ENCODE assay signal across 32 cellular contexts in genomic region chr6:103534814-103535213, GRCh38.
"Had no signal": no experiment of that assay in that cellular context is flagged by ENCODE, and none has a peak within 500 bp of the region (broad histone marks: within the 10 kb centered on the region; RNA-seq: fewer than 3 reads in every experiment).

No MANE protein-coding gene starts in this region.

- H3K4me3 ChIP-seq: left lung, lower lobe of right lung, pancreas, prostate gland, skin epidermis, stomach, thyroid gland, uterus had no signal

- H3K9me3 ChIP-seq: left lung, lower lobe of right lung, pancreas, prostate gland, stomach, testis, thyroid gland, uterus had no signal

- FAIRE-seq: islet of Langerhans, kidney, pancreas had no signal

- H3K27me3 ChIP-seq: left lung, pancreas, stomach, testis, thyroid gland had no signal

- H3K4me3 Mint-ChIP-seq: immature natural killer cell; mesothelial cell of epicardium; naive B cell; natural killer cell; nephron progenitor cell; stimulated activated naive B cell treated with anti-CD40 and anti-IgM and Interleukin-4, amounts not matched to agents 10 μg/mL and 1 μg/mL and 100 μg/mL, for 72 hours; type B pancreatic cell had no signal

- H3K36me3 Mint-ChIP-seq: immature natural killer cell; mesothelial cell of epicardium; naive B cell; natural killer cell; stimulated activated naive B cell treated with anti-CD40 and anti-IgM and Interleukin-4, amounts not matched to agents 10 μg/mL and 1 μg/mL and 100 μg/mL, for 72 hours; type B pancreatic cell had no signal

- H3K9me3 Mint-ChIP-seq: mesothelial cell of epicardium, nephron progenitor cell, type B pancreatic cell had no signal

- H3K4me1 Mint-ChIP-seq: immature natural killer cell; naive B cell; natural killer cell; stimulated activated naive B cell treated with anti-CD40 and anti-IgM and Interleukin-4, amounts not matched to agents 10 μg/mL and 1 μg/mL and 100 μg/mL, for 72 hours had no signal

- H3K27ac ChIP-seq: left lung, lower lobe of right lung, pancreas, prostate gland, skin epidermis, stomach, testis, thyroid gland, uterus had no signal

- ATAC-seq: left colon; left lung; lower lobe of right lung; natural killer cell; pancreas; right cardiac atrium; sciatic nerve; stimulated activated naive B cell treated with anti-CD40 and anti-IgM and Interleukin-4, amounts not matched to agents 10 μg/mL and 1 μg/mL and 100 μg/mL, for 72 hours; stimulated activated naive CD8-positive, alpha-beta T cell treated with anti-CD3 and anti-CD28 coated beads, Interleukin-15, Interleukin-2, amounts not matched to agents 100 U/mL and 50 U/mL, for 24 hours had no signal

- H3K27me3 Mint-ChIP-seq: naive B cell; stimulated activated naive B cell treated with anti-CD40 and anti-IgM and Interleukin-4, amounts not matched to agents 10 μg/mL and 1 μg/mL and 100 μg/mL, for 72 hours; type B pancreatic cell had no signal

- H3K36me3 ChIP-seq: left lung, lower lobe of right lung, pancreas, prostate gland, stomach, thyroid gland, uterus had no signal

- DNase-seq: hippocampal formation; immature natural killer cell; kidney; left colon; left lung; lower lobe of right lung; mammary epithelial cell; mesenchymal stem cell; naive B cell; natural killer cell; nephron progenitor cell; nucleus accumbens; pancreas; posterior cingulate gyrus; retina; right cardiac atrium; stimulated activated CD4-positive, alpha-beta T cell treated with anti-CD3 and anti-CD28 coated beads, Interleukin-12 subunit alpha, Interleukin-12 subunit beta, amount 100 ng/mL, for 4 hours; stimulated activated CD4-positive, alpha-beta T cell treated with anti-CD3 and anti-CD28 coated beads, Interleukin-15, amount 100 ng/mL, for 24 hours; stimulated activated CD4-positive, alpha-beta T cell treated with anti-CD3 and anti-CD28 coated beads, Interleukin-2, amount 100 ng/mL, for 24 hours; stimulated activated CD4-positive, alpha-beta T cell treated with anti-CD3 and anti-CD28 coated beads, Interleukin-4, amount 100 ng/mL, for 1 hour; stimulated activated naive B cell treated with anti-CD40 and anti-IgM and Interleukin-4, amounts not matched to agents 10 μg/mL and 1 μg/mL and 100 μg/mL, for 72 hours; stimulated activated naive CD8-positive, alpha-beta T cell treated with anti-CD3 and anti-CD28 coated beads, Interleukin-15, Interleukin-2, amounts not matched to agents 100 U/mL and 50 U/mL, for 24 hours; stomach; testis; thyroid gland; uterus had no signal

- H3K27ac Mint-ChIP-seq: immature natural killer cell; mesothelial cell of epicardium; naive B cell; natural killer cell; nephron progenitor cell; stimulated activated naive B cell treated with anti-CD40 and anti-IgM and Interleukin-4, amounts not matched to agents 10 μg/mL and 1 μg/mL and 100 μg/mL, for 72 hours; type B pancreatic cell had no signal

- H3K4me1 ChIP-seq: left lung, lower lobe of right lung, pancreas, prostate gland, stomach, testis, thyroid gland, uterus had no signal
